Comparison of ENCODE assay signal across 1 cellular context in genomic region chr4:15681372-15682339, GRCh38.
A peak's percentile ranks its signal among the peaks of the same experiment; 100 is the strongest.
TF ChIP-seq lines count a peak whose summit lies in the region.

FAM200B (plus strand) TSS chr4:15681827; CDS start chr4:15686978, 5,151 bp downstream.

TF ChIP-seq in K562, 482 proteins besides CTCF, POLR2A, EP300 and RAD21 (continued from another document and continues in another):
- TF ChIP-seq LEF1 (IDR thresholded peaks at IDR 0.05) (no peak), FOSL1 (tag; conservative IDR thresholded peaks at IDR 0.05) (no peak), ZNF589 (CRISPR knock-in tag; IDR thresholded peaks at IDR 0.05; ENCODE audit: low read depth) (no peak; the same call in 1 of the 2 replicates), HIVEP1 (CRISPR knock-in tag; IDR thresholded peaks at IDR 0.05) (no peak), CREB3 (tag; conservative IDR thresholded peaks at IDR 0.05; ENCODE audit: low read depth) (no peak), TRIM28 (IDR thresholded peaks at IDR 0.05) (peak; percentile 41; the same call in 1 of the 2 replicates), SRSF3 (IDR thresholded peaks at IDR 0.05; ENCODE audit: insufficient read depth, low read length) (no peak), IRF9 (tag; IDR thresholded peaks at IDR 0.05) (no peak), THAP12 (CRISPR knock-in tag; IDR thresholded peaks at IDR 0.05) (peak; percentile 29; the same call in 1 of the 2 replicates), CBX5 (IDR thresholded peaks at IDR 0.05; ENCODE audit: borderline replicate concordance, low read depth) (no peak; the same call in 1 of the 2 replicates), ZNF384 (IDR thresholded peaks at IDR 0.05; ENCODE audit: low read depth, low read length) (peak; percentile 43; the same call in 1 of the 2 replicates), THAP7 (CRISPR knock-in tag; IDR thresholded peaks at IDR 0.05) (no peak), ZFP30 (CRISPR knock-in tag; IDR thresholded peaks at IDR 0.05; ENCODE audit: borderline replicate concordance) (no peak), CGGBP1 (CRISPR knock-in tag; IDR thresholded peaks at IDR 0.05) (no peak), GTF2A2 (tag; IDR thresholded peaks at IDR 0.05) (no peak), E2F4 (CRISPR knock-in tag; IDR thresholded peaks at IDR 0.05; ENCODE audit: low read depth) (peak; percentile 99), ZNF398 (CRISPR knock-in tag; IDR thresholded peaks at IDR 0.05) (no peak), ZNF778 (CRISPR knock-in tag; IDR thresholded peaks at IDR 0.05) (no peak), ZKSCAN8 (CRISPR knock-in tag; IDR thresholded peaks at IDR 0.05) (no peak), FIP1L1 (IDR thresholded peaks at IDR 0.05; ENCODE audit: low read depth, low read length, poor library complexity, severe bottlenecking) (peak; percentile 48), CREB3L1 (IDR thresholded peaks at IDR 0.05; ENCODE audit: borderline replicate concordance, low read depth) (peak; percentile 98), ZNF311 (CRISPR knock-in tag; IDR thresholded peaks at IDR 0.05) (no peak), NR3C1 (CRISPR knock-in tag; IDR thresholded peaks at IDR 0.05) (no peak), BRD4 (IDR thresholded peaks at IDR 0.05) (no peak), DDX20 (tag; IDR thresholded peaks at IDR 0.05; ENCODE audit: low read depth) (no peak), ZNF507 (tag; conservative IDR thresholded peaks at IDR 0.05) (no peak), PHB (CRISPR knock-in tag; IDR thresholded peaks at IDR 0.05) (no peak), CREB1 (IDR thresholded peaks at IDR 0.05) (no peak; the same call in 1 of the 2 replicates), CREB1 (CRISPR knock-in tag; IDR thresholded peaks at IDR 0.05) (peak; percentile 55; the same call in 1 of the 2 replicates), ZNF165 (CRISPR knock-in tag; IDR thresholded peaks at IDR 0.05; ENCODE audit: borderline replicate concordance) (0 out of 2 replicates have a peak, but pooled peaks have one; percentile 62), ARID1B (IDR thresholded peaks at IDR 0.05) (peak; percentile 31; the same call in 1 of the 2 replicates), ZNF407 (IDR thresholded peaks at IDR 0.05; ENCODE audit: low read depth) (no peak), MXI1 (IDR thresholded peaks at IDR 0.05; ENCODE audit: low read depth, low read length) (peak; percentile 79; the same call in 1 of the 2 replicates), FUS (optimal IDR thresholded peaks at IDR 0.05; ENCODE audit: low read depth, low read length) (no peak), CBFA2T3 (IDR thresholded peaks at IDR 0.05) (peak; percentile 30; the same call in 1 of the 2 replicates), ESRRA (IDR thresholded peaks at IDR 0.05; ENCODE audit: borderline replicate concordance, low read depth) (peak; percentile 35; the same call in 1 of the 2 replicates), CREBBP (IDR thresholded peaks at IDR 0.05; ENCODE audit: low read depth, low read length) (no peak), HEY1 (CRISPR knock-in tag; IDR thresholded peaks at IDR 0.05; ENCODE audit: borderline replicate concordance) (no peak), XRCC3 (IDR thresholded peaks at IDR 0.05) (no peak), ZNF830 (CRISPR knock-in tag; IDR thresholded peaks at IDR 0.05) (no peak), PRMT5 (CRISPR knock-in tag; IDR thresholded peaks at IDR 0.05) (no peak), MEF2A (IDR thresholded peaks at IDR 0.05; ENCODE audit: control insufficient read depth, low read depth, low read length) (0 out of 2 replicates have a peak, but pooled peaks have one; percentile 2), NCOA2 (IDR thresholded peaks at IDR 0.05; ENCODE audit: partially characterized antibody in 2 of 2) (no peak), PTRF (tag; IDR thresholded peaks at IDR 0.05) (no peak), CXXC5 (CRISPR knock-in tag; IDR thresholded peaks at IDR 0.05) (peak; percentile 61), TEAD4 (IDR thresholded peaks at IDR 0.05; ENCODE audit: low read length) (no peak; the same call in none of the 2 replicates), TEAD4 (CRISPR knock-in tag; IDR thresholded peaks at IDR 0.05; ENCODE audit: borderline replicate concordance) (0 out of 2 replicates have a peak, but pooled peaks have one; percentile 65), PML (IDR thresholded peaks at IDR 0.05; ENCODE audit: low read length) (peak; percentile 85), MTA2 (IDR thresholded peaks at IDR 0.05; ENCODE audit: low read depth) (no peak), NFIC (IDR thresholded peaks at IDR 0.05) (peak; percentile 33; the same call in 1 of the 2 replicates), ZNF217 (CRISPR knock-in tag; IDR thresholded peaks at IDR 0.05) (no peak)
